Comparison of ENCODE assay signal across 18 cellular contexts in genomic region chr17:13428611-13429042, GRCh38.
"Had no signal": no experiment of that assay in that cellular context is flagged by ENCODE, and none has a peak within 500 bp of the region (broad histone marks: within the 10 kb centered on the region; RNA-seq: fewer than 3 reads in every experiment).

No MANE protein-coding gene starts in this region.

- H3K36me3 Mint-ChIP-seq: natural killer cell; stimulated activated memory B cell treated with anti-CD40 and anti-IgM and Interleukin-4, amounts not matched to agents 10 μg/mL and 1 μg/mL and 100 μg/mL, for 72 hours had no signal

- DNase-seq: activated CD4-positive, alpha-beta T cell treated with anti-CD3 and anti-CD28 coated beads for 4 hours; activated CD8-positive, alpha-beta memory T cell treated with anti-CD3 and anti-CD28 coated beads for 24 hours; activated naive CD4-positive, alpha-beta T cell treated with Interleukin-2 at 50 U/mL for 16 hours; caudate nucleus; effector CD4-positive, alpha-beta T cell; glutamatergic neuron; left colon; natural killer cell; occipital lobe; right lobe of liver; spleen; stimulated activated CD4-positive, alpha-beta T cell treated with anti-CD3 and anti-CD28 coated beads, Interleukin-1b, Interleukin-23, amount 100 ng/mL, for 48 hours had no signal

- H3K4me1 Mint-ChIP-seq: natural killer cell; stimulated activated memory B cell treated with anti-CD40 and anti-IgM and Interleukin-4, amounts not matched to agents 10 μg/mL and 1 μg/mL and 100 μg/mL, for 72 hours had no signal

- H3K27ac Mint-ChIP-seq: natural killer cell; stimulated activated memory B cell treated with anti-CD40 and anti-IgM and Interleukin-4, amounts not matched to agents 10 μg/mL and 1 μg/mL and 100 μg/mL, for 72 hours had no signal

- H3K36me3 ChIP-seq: prostate gland, right lobe of liver, spleen, tibial nerve, WERI-Rb-1 had no signal

- H3K9me3 Mint-ChIP-seq: stimulated activated memory B cell treated with anti-CD40 and anti-IgM and Interleukin-4, amounts not matched to agents 10 μg/mL and 1 μg/mL and 100 μg/mL, for 72 hours had no signal

- H3K4me3 Mint-ChIP-seq: natural killer cell; stimulated activated memory B cell treated with anti-CD40 and anti-IgM and Interleukin-4, amounts not matched to agents 10 μg/mL and 1 μg/mL and 100 μg/mL, for 72 hours had no signal

- H3K4me3 ChIP-seq: coronary artery, lung, prostate gland, right lobe of liver, spleen, tibial nerve had no signal

- H3K27ac ChIP-seq: coronary artery, prostate gland, right lobe of liver, spleen, tibial nerve, WERI-Rb-1 had no signal

- H3K9me3 ChIP-seq: prostate gland, right lobe of liver, spleen had no signal

- H3K27me3 ChIP-seq: right lobe of liver, spleen, tibial nerve had no signal

- H3K4me1 ChIP-seq: prostate gland, right lobe of liver, spleen had no signal

- H3K27me3 Mint-ChIP-seq: stimulated activated memory B cell treated with anti-CD40 and anti-IgM and Interleukin-4, amounts not matched to agents 10 μg/mL and 1 μg/mL and 100 μg/mL, for 72 hours had no signal
